In genomic region chr4:38328963-38329729, GRCh38 we compare ENCODE assay signal across 21 cellular contexts.
DNase-seq lines count a peak whose midpoint lies in the region; ATAC-seq, FAIRE-seq and TF ChIP-seq lines count a peak whose summit lies in the region.
"Had no signal": no experiment of that assay in that cellular context is flagged by ENCODE, and none has a peak within 500 bp of the region (broad histone marks: within the 10 kb centered on the region; RNA-seq: fewer than 3 reads in every experiment).

No MANE protein-coding gene starts in this region.

- H3K36me3 Mint-ChIP-seq in activated T-cell treated with anti-CD3 and anti-CD28 coated beads, Interleukin-2, amount 50 U/mL, for 72 hours (ENCODE audit: insufficient read depth in 2 of 2), result peaks cover 4% of the 10 kb centered on the region in 2 donors
- H3K36me3 Mint-ChIP-seq in activated T-helper 1 cell treated with anti-CD3 and anti-CD28 coated beads, Interleukin-12 subunit alpha, Interleukin-12 subunit beta, Interleukin-2, Interleukin-4 antibody, amounts not matched to agents 30 ng/mL and 10 ng/mL and 1 ng/mL, durations not matched to agents 14 hours and 24 hours and 36 hours (ENCODE audit: low read depth), result peaks cover 7% of the 10 kb centered on the region
- H3K36me3 Mint-ChIP-seq in neural progenitor cell, result no peaks in the 10 kb centered on the region

- peak overlapping the region; percentile 33 to 41 for H3K4me3 Mint-ChIP-seq in activated T-cell treated with anti-CD3 and anti-CD28 coated beads, Interleukin-2, amount 50 U/mL, for 72 hours
- peak overlapping the region; percentile 15 for H3K4me3 Mint-ChIP-seq in activated T-helper 1 cell treated with anti-CD3 and anti-CD28 coated beads, Interleukin-12 subunit alpha, Interleukin-12 subunit beta, Interleukin-2, Interleukin-4 antibody, amounts not matched to agents 30 ng/mL and 10 ng/mL and 1 ng/mL, durations not matched to agents 14 hours and 24 hours and 36 hours
- H3K4me3 Mint-ChIP-seq in neural progenitor cell, result no peak overlapping the region
- H3K4me3 Mint-ChIP-seq: stimulated activated naive B cell treated with anti-CD40 and anti-IgM and Interleukin-4, amounts not matched to agents 10 μg/mL and 1 μg/mL and 100 μg/mL, for 72 hours had no signal

- H3K4me1 Mint-ChIP-seq in activated T-cell treated with anti-CD3 and anti-CD28 coated beads, Interleukin-2, amount 50 U/mL, for 72 hours (ENCODE audit: low read depth), result peaks cover 56% of the 10 kb centered on the region
- H3K4me1 Mint-ChIP-seq in activated T-helper 1 cell treated with anti-CD3 and anti-CD28 coated beads, Interleukin-12 subunit alpha, Interleukin-12 subunit beta, Interleukin-2, Interleukin-4 antibody, amounts not matched to agents 30 ng/mL and 10 ng/mL and 1 ng/mL, durations not matched to agents 14 hours and 24 hours and 36 hours (ENCODE audit: low read depth), result peaks cover 43% of the 10 kb centered on the region
- peaks cover 27% of the 10 kb centered on the region for H3K4me1 Mint-ChIP-seq in neural progenitor cell

- no peaks in the 10 kb centered on the region for H3F3A ChIP-seq in neural progenitor cell (ENCODE audit: low read depth)

- no peak overlapping the region for H3K4me2 ChIP-seq in neural progenitor cell
- H3K4me2 ChIP-seq: hepatocyte had no signal

- in situ Hi-C loops in gastrocnemius medialis (cut with MboI; ENCODE audit: low sequenced_read_pairs in 4 of 4), result loop anchor here in 1 of 4 donors (10.0 kb wide), 1 partner anchor 56 kb away; no protein-coding TSS in a partner anchor

- H3K9me3 Mint-ChIP-seq in activated T-cell treated with anti-CD3 and anti-CD28 coated beads, Interleukin-2, amount 50 U/mL, for 72 hours, result peaks cover 0 to 3% of the 10 kb centered on the region in 2 donors
- peaks cover 15% of the 10 kb centered on the region for H3K9me3 Mint-ChIP-seq in activated T-helper 1 cell treated with anti-CD3 and anti-CD28 coated beads, Interleukin-12 subunit alpha, Interleukin-12 subunit beta, Interleukin-2, Interleukin-4 antibody, amounts not matched to agents 30 ng/mL and 10 ng/mL and 1 ng/mL, durations not matched to agents 14 hours and 24 hours and 36 hours
- H3K9me3 Mint-ChIP-seq in neural progenitor cell, result peaks cover 11% of the 10 kb centered on the region

- DNase-seq in activated T-cell treated with anti-CD3 and anti-CD28 coated beads, Interleukin-2, amount 50 U/mL, for 72 hours, result no peak
- no peak for DNase-seq in activated T-cell treated with anti-CD3 and anti-CD28 coated beads for 4 hours
- no peak for DNase-seq in GM12892 (ENCODE audit: insufficient read length)
- DNase-seq in activated T-helper 1 cell treated with anti-CD3 and anti-CD28 coated beads, Interleukin-12 subunit alpha, Interleukin-12 subunit beta, Interleukin-2, Interleukin-4 antibody, amounts not matched to agents 30 ng/mL and 10 ng/mL and 1 ng/mL, durations not matched to agents 14 hours and 24 hours and 36 hours (ENCODE audit: low spot score), result no peak
- DNase-seq in neural progenitor cell (ENCODE audit: low spot score), result no peak
- no peak for DNase-seq in left lung
- no peak for DNase-seq in DMS 273 treated with DMSO at 0.1 percent for 48 hours (lab: John Stamatoyannopoulos, UW)
- no peak for DNase-seq in gastrocnemius medialis
- DNase-seq: activated CD8-positive, alpha-beta memory T cell treated with anti-CD3 and anti-CD28 coated beads, Interleukin-2, amount 50 U/mL, for 48 hours; adrenal gland; caudate nucleus; effector CD4-positive, alpha-beta T cell; kidney; NCI-H1417 treated with DMSO at 0.1 percent for 48 hours; NCI-H774; Peyer's patch; stimulated activated naive B cell treated with anti-CD40 and anti-IgM and Interleukin-4, amounts not matched to agents 10 μg/mL and 1 μg/mL and 100 μg/mL, for 72 hours; uterus had no signal

- no peak overlapping the region for H2AFZ ChIP-seq in neural progenitor cell (replicated peaks)
- H2AFZ ChIP-seq: hepatocyte had no signal

- no peak overlapping the region for H3K9ac ChIP-seq in neural progenitor cell

- H3K9me3 ChIP-seq in neural progenitor cell (ENCODE audit: low read depth) (no peaks in the 10 kb centered on the region), left lung (no peaks in the 10 kb centered on the region), gastrocnemius medialis (no peaks in the 10 kb centered on the region)
- H3K9me3 ChIP-seq: adrenal gland, Peyer's patch, uterus had no signal

- H3K27me3 Mint-ChIP-seq in activated T-cell treated with anti-CD3 and anti-CD28 coated beads, Interleukin-2, amount 50 U/mL, for 72 hours (ENCODE audit: low read depth), result peaks cover 9% of the 10 kb centered on the region
- peaks cover 32% of the 10 kb centered on the region for H3K27me3 Mint-ChIP-seq in activated T-helper 1 cell treated with anti-CD3 and anti-CD28 coated beads, Interleukin-12 subunit alpha, Interleukin-12 subunit beta, Interleukin-2, Interleukin-4 antibody, amounts not matched to agents 30 ng/mL and 10 ng/mL and 1 ng/mL, durations not matched to agents 14 hours and 24 hours and 36 hours (ENCODE audit: insufficient read depth)
- H3K27me3 Mint-ChIP-seq in neural progenitor cell (ENCODE audit: insufficient read depth, low read depth), result no peaks in the 10 kb centered on the region
- H3K27me3 Mint-ChIP-seq: progenitor cell of endocrine pancreas; stimulated activated naive B cell treated with anti-CD40 and anti-IgM and Interleukin-4, amounts not matched to agents 10 μg/mL and 1 μg/mL and 100 μg/mL, for 72 hours had no signal

- H3K4me3 ChIP-seq in neural progenitor cell (no peak overlapping the region), left lung (no peak overlapping the region), gastrocnemius medialis (no peak overlapping the region)
- H3K4me3 ChIP-seq: adrenal gland, hepatocyte, Peyer's patch, uterus had no signal

- H3K27ac Mint-ChIP-seq in activated T-cell treated with anti-CD3 and anti-CD28 coated beads, Interleukin-2, amount 50 U/mL, for 72 hours, result no peak overlapping the region
- H3K27ac Mint-ChIP-seq in activated T-helper 1 cell treated with anti-CD3 and anti-CD28 coated beads, Interleukin-12 subunit alpha, Interleukin-12 subunit beta, Interleukin-2, Interleukin-4 antibody, amounts not matched to agents 30 ng/mL and 10 ng/mL and 1 ng/mL, durations not matched to agents 14 hours and 24 hours and 36 hours, result peak overlapping the region; percentile 18
- peak overlapping the region; percentile 21 for H3K27ac Mint-ChIP-seq in neural progenitor cell
- H3K27ac Mint-ChIP-seq: progenitor cell of endocrine pancreas; stimulated activated naive B cell treated with anti-CD40 and anti-IgM and Interleukin-4, amounts not matched to agents 10 μg/mL and 1 μg/mL and 100 μg/mL, for 72 hours had no signal

- H3K36me3 ChIP-seq in neural progenitor cell (no peaks in the 10 kb centered on the region), left lung (no peaks in the 10 kb centered on the region), gastrocnemius medialis (no peaks in the 10 kb centered on the region)
- H3K36me3 ChIP-seq: adrenal gland, Peyer's patch, uterus had no signal

- no peak overlapping the region for H3K27ac ChIP-seq in neural progenitor cell
- H3K27ac ChIP-seq in left lung, result no peak overlapping the region
- H3K27ac ChIP-seq in gastrocnemius medialis, result no peak overlapping the region
- H3K27ac ChIP-seq: adrenal gland, hepatocyte, Peyer's patch, uterus had no signal

- H4K20me1 ChIP-seq in neural progenitor cell (ENCODE audit: low read depth), result no peaks in the 10 kb centered on the region

- TF ChIP-seq POLR2A in GM12892 (IDR thresholded peaks at IDR 0.05; ENCODE audit: low read depth, low read length) (no peak), gastrocnemius medialis (IDR thresholded peaks at IDR 0.05) (no peak)

- FAIRE-seq in GM12892 (lab: Jason Lieb, UNC), result peak; percentile 17
- FAIRE-seq: G401.6, kidney had no signal

- intact Hi-C loops in activated T-helper 1 cell treated with anti-CD3 and anti-CD28 coated beads, Interleukin-12 subunit alpha, Interleukin-12 subunit beta, Interleukin-2, Interleukin-4 antibody, amounts not matched to agents 30 ng/mL and 10 ng/mL and 1 ng/mL, durations not matched to agents 14 hours and 24 hours and 36 hours (cut with micrococcal nuclease), result no loop called here
- intact Hi-C loops in left lung (cut with DNase I), result loop anchor here in 1 of 2 donors (10.0 kb wide), 1 partner anchor 264 kb away; no protein-coding TSS in a partner anchor
- intact Hi-C loops in gastrocnemius medialis (cut with DNase I; ENCODE audit: low total_unique reads), result no loop called here

- no peaks in the 10 kb centered on the region for H3K79me2 ChIP-seq in neural progenitor cell (ENCODE audit: low read depth)
- H3K79me2 ChIP-seq: hepatocyte had no signal

- TF ChIP-seq CTCF in neural progenitor cell (IDR thresholded peaks at IDR 0.05) (no peak), left lung (IDR thresholded peaks at IDR 0.05) (no peak), gastrocnemius medialis (IDR thresholded peaks at IDR 0.05 in 4 of 5, conservative IDR thresholded peaks at IDR 0.05 in 1 of 5) (no peak)

- H3K4me1 ChIP-seq in neural progenitor cell (peaks cover 7% of the 10 kb centered on the region), left lung (peaks cover 0 to 17% of the 10 kb centered on the region in 2 donors), gastrocnemius medialis (no peaks in the 10 kb centered on the region)
- H3K4me1 ChIP-seq: uterus had no signal

- H3K27me3 ChIP-seq in neural progenitor cell, result no peaks in the 10 kb centered on the region
- H3K27me3 ChIP-seq in left lung, result no peaks in the 10 kb centered on the region
- H3K27me3 ChIP-seq in gastrocnemius medialis, result no peaks in the 10 kb centered on the region
- H3K27me3 ChIP-seq: adrenal gland, hepatocyte, Peyer's patch, uterus had no signal

- ATAC-seq in activated T-cell treated with anti-CD3 and anti-CD28 coated beads, Interleukin-2, amount 50 U/mL, for 72 hours (replicated peaks in 1 of 2), result peak; percentile 51 to 67
- ATAC-seq in left lung (no peak), gastrocnemius medialis (no peak)
- ATAC-seq: stimulated activated naive B cell treated with anti-CD40 and anti-IgM and Interleukin-4, amounts not matched to agents 10 μg/mL and 1 μg/mL and 100 μg/mL, for 72 hours had no signal

Comparison
In these comparisons a context has a peak if more than half of its experiments do, and no peak if none do; other contexts are left out.
1. ATAC-seq: peak in activated T-cell treated with anti-CD3 and anti-CD28 coated beads, Interleukin-2, amount 50 U/mL, for 72 hours (2 of 2); none in left lung (single experiment) and gastrocnemius medialis (0 of 2).